Comparison of ENCODE assay signal across 1 cellular context in genomic region chr12:133081408-133081806, GRCh38.
TF ChIP-seq lines count a peak whose summit lies in the region.

No MANE protein-coding gene starts in this region.

TF ChIP-seq in HepG2, 621 proteins besides CTCF, POLR2A, EP300 and RAD21:
- TF ChIP-seq ARID2 (CRISPR knock-in tag; IDR thresholded peaks at IDR 0.05; ENCODE audit: borderline replicate concordance) (no peak), ZNF232 (CRISPR knock-in tag; IDR thresholded peaks at IDR 0.05; ENCODE audit: borderline replicate concordance) (no peak), MTF1 (CRISPR knock-in tag; IDR thresholded peaks at IDR 0.05) (no peak), HES4 (CRISPR knock-in tag; IDR thresholded peaks at IDR 0.05; ENCODE audit: borderline replicate concordance) (no peak), ZNF530 (CRISPR knock-in tag; IDR thresholded peaks at IDR 0.05; ENCODE audit: low read depth) (no peak), MED8 (CRISPR knock-in tag; IDR thresholded peaks at IDR 0.05; ENCODE audit: insufficient replicate concordance) (no peak), SIX4 (CRISPR knock-in tag; IDR thresholded peaks at IDR 0.05) (no peak), ZNF619 (CRISPR knock-in tag; IDR thresholded peaks at IDR 0.05) (no peak), DZIP1 (CRISPR knock-in tag; IDR thresholded peaks at IDR 0.05) (no peak), ZNF354B (CRISPR knock-in tag; IDR thresholded peaks at IDR 0.05) (no peak), MXD4 (CRISPR knock-in tag; IDR thresholded peaks at IDR 0.05) (no peak), TERF1 (CRISPR knock-in tag; IDR thresholded peaks at IDR 0.05) (no peak), ZNF362 (CRISPR knock-in tag; IDR thresholded peaks at IDR 0.05; ENCODE audit: borderline replicate concordance) (no peak), HMG20B (CRISPR knock-in tag; conservative IDR thresholded peaks at IDR 0.05) (no peak), ZNF10 (CRISPR knock-in tag; IDR thresholded peaks at IDR 0.05; ENCODE audit: borderline replicate concordance, low read depth) (no peak)
TF ChIP-seq in HepG2: peak in this region for 0.
